ENCODE assay signal across 25 cellular contexts in the genomic region with DNA sequence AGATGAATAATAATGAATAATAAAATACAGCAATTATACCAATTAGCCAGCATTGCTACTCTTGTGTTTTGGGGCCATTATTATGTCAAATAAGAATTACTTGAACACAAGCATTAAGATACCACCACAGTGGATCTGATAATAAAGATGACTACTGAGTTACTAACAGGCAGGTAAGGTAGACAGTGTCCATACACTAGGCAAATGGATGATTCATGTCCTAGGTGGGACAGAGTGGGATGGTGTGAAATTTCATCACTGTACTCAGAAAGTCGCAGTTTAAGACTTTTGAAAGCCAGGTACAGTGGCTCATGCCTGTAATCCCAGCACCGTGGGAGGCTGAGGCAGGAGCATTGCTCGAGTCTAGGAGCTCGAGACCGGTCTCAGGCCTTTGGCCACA. TPM values are rescaled to one million over a fixed set of nuclear protein-coding genes. Genes with fewer than 3 reads are reported as not detected.
"Had no signal": no experiment of that assay in that cellular context is flagged by ENCODE, and none has a peak within 500 bp of the region (broad histone marks: within the 10 kb centered on the region; RNA-seq: fewer than 3 reads in every experiment).

No MANE protein-coding gene starts in this region.

- H3K4me2 ChIP-seq: neural progenitor cell had no signal

- H3K79me2 ChIP-seq: parathyroid adenoma had no signal

- H3K27ac ChIP-seq: adrenal gland, body of pancreas, heart left ventricle, neural progenitor cell, parathyroid adenoma, right atrium auricular region, thoracic aorta, vagina had no signal

- H3K4me1 ChIP-seq: adrenal gland, parathyroid adenoma had no signal

- H3K4me3 ChIP-seq: adrenal gland, body of pancreas, heart left ventricle, neural progenitor cell, right atrium auricular region, thoracic aorta, vagina had no signal

- H3K36me3 ChIP-seq: adrenal gland, heart left ventricle, neural progenitor cell, right atrium auricular region, thoracic aorta, vagina had no signal

- H3K9ac ChIP-seq: neural progenitor cell, parathyroid adenoma had no signal

- ATAC-seq: body of pancreas; effector memory CD8-positive, alpha-beta T cell; natural killer cell; stimulated activated naive CD8-positive, alpha-beta T cell treated with anti-CD3 and anti-CD28 coated beads, Interleukin-15, Interleukin-2, amounts not matched to agents 100 U/mL and 50 U/mL, for 24 hours had no signal

- H3K9me3 ChIP-seq: adrenal gland, body of pancreas, vagina had no signal

- DNase-seq: activated CD4-positive, alpha-beta T cell treated with anti-CD3 and anti-CD28 coated beads for 4 hours; activated CD4-positive, alpha-beta T cell treated with anti-CD3 and anti-CD28 coated beads, Interleukin-2, amount 50 U/mL, for 4 hours; activated CD8-positive, alpha-beta memory T cell treated with anti-CD3 and anti-CD28 coated beads for 24 hours; activated CD8-positive, alpha-beta memory T cell treated with anti-CD3 and anti-CD28 coated beads, Interleukin-2, amount 50 U/mL, for 4 hours; activated naive CD4-positive, alpha-beta T cell; activated T-cell treated with anti-CD3 and anti-CD28 coated beads, Interleukin-2, amount 50 U/mL, for 24 hours; adrenal gland; body of pancreas; cortex of kidney; effector memory CD8-positive, alpha-beta T cell; heart left ventricle; hypothalamus; immature natural killer cell; natural killer cell; occipital lobe; stimulated activated CD4-positive, alpha-beta T cell treated with anti-CD3 and anti-CD28 coated beads, Interleukin-2, amount 100 ng/mL, for 48 hours; stimulated activated naive CD8-positive, alpha-beta T cell treated with anti-CD3 and anti-CD28 coated beads, Interleukin-15, Interleukin-2, amounts not matched to agents 100 U/mL and 50 U/mL, for 24 hours; trophoblast cell had no signal

- H2AFZ ChIP-seq: neural progenitor cell, parathyroid adenoma had no signal

- H3K27me3 ChIP-seq: body of pancreas, heart left ventricle, neural progenitor cell, right atrium auricular region, vagina had no signal

RNA-seq across cellular contexts. Expression of a gene that starts 8.7 kb away (rescaled TPM):
- total RNA-seq: activated naive CD4-positive, alpha-beta T cell treated with anti-CD3 and anti-CD28 coated beads, Interleukin-2, amount 50 U/mL, for 72 hours; T-helper 1 cell treated with Interleukin-12 subunit alpha and Interleukin-12 subunit beta and Interleukin-4 antibody, amounts not matched to agents 30 ng/mL and 1 ng/mL, for 36 hours had no signal
